26 cellular contexts compared by ENCODE assay signal in genomic region chr2:174001107-174001506, GRCh38.
"Had no signal": no experiment of that assay in that cellular context is flagged by ENCODE, and none has a peak within 500 bp of the region (broad histone marks: within the 10 kb centered on the region; RNA-seq: fewer than 3 reads in every experiment).

No MANE protein-coding gene starts in this region.

- DNase-seq: activated CD4-positive, alpha-beta memory T cell treated with anti-CD3 and anti-CD28 coated beads for 36 hours; activated CD4-positive, alpha-beta T cell treated with anti-CD3 and anti-CD28 coated beads for 36 hours; activated CD4-positive, alpha-beta T cell treated with anti-CD3 and anti-CD28 coated beads, Interleukin-2, amount 10 ng/mL, durations not matched to agents 24 days and 14 days; activated CD4-positive, CD25-positive, alpha-beta regulatory T cell; activated CD4-positive, CD25-positive, alpha-beta regulatory T cell treated with anti-CD3 and anti-CD28 coated beads, Interleukin-2, amount 50 U/mL, for 72 hours; activated CD8-positive, alpha-beta memory T cell treated with anti-CD3 and anti-CD28 coated beads, Interleukin-2, amount 10 ng/mL, durations not matched to agents 7 days and 5 days; activated CD8-positive, alpha-beta memory T cell treated with anti-CD3 and anti-CD28 coated beads, Interleukin-2, amount 50 U/mL, for 4 hours; activated CD8-positive, alpha-beta T cell treated with anti-CD3 and anti-CD28 coated beads, Interleukin-2, amount 10 ng/mL, durations not matched to agents 7 days and 5 days; activated effector memory CD4-positive, alpha-beta T cell treated with anti-CD3 and anti-CD28 coated beads, Interleukin-2, amount 50 U/mL, for 16 hours; activated naive CD4-positive, alpha-beta T cell treated with anti-CD3 and anti-CD28 coated beads for 36 hours; activated T-cell treated with anti-CD3 and anti-CD28 coated beads, Interleukin-2, amount 50 U/mL, for 1 hour; activated T-cell treated with anti-CD3 and anti-CD28 coated beads, Interleukin-2, amount 50 U/mL, for 48 hours; amniotic stem cell; anterior cingulate cortex; brain microvascular endothelial cell; dorsolateral prefrontal cortex; effector memory CD4-positive, alpha-beta T cell; endodermal cell; foreskin melanocyte; heart right ventricle; T-helper 1 cell; T-helper 17 cell; T1000 had no signal

- H3K36me3 ChIP-seq: brain microvascular endothelial cell, gastroesophageal sphincter, heart right ventricle had no signal

- ATAC-seq: activated CD4-positive, alpha-beta T cell treated with anti-CD3 and anti-CD28 coated beads for 36 hours; activated CD8-positive, alpha-beta memory T cell treated with anti-CD3 and anti-CD28 coated beads, Interleukin-2, amount 10 ng/mL, durations not matched to agents 7 days and 5 days; activated CD8-positive, alpha-beta T cell treated with anti-CD3 and anti-CD28 coated beads, Interleukin-2, amount 10 ng/mL, durations not matched to agents 7 days and 5 days; esophagus mucosa; gastroesophageal sphincter; heart right ventricle; T-helper 17 cell had no signal

- H3K4me3 ChIP-seq: coronary artery, dorsolateral prefrontal cortex, gastroesophageal sphincter, heart right ventricle had no signal

- H3K27me3 ChIP-seq: brain microvascular endothelial cell, dorsolateral prefrontal cortex, gastroesophageal sphincter, heart right ventricle had no signal

- H3K9me3 ChIP-seq: gastroesophageal sphincter, heart right ventricle had no signal

- H3K27ac ChIP-seq: brain microvascular endothelial cell, coronary artery, dorsolateral prefrontal cortex, gastroesophageal sphincter, heart right ventricle had no signal
